In the genomic region with DNA sequence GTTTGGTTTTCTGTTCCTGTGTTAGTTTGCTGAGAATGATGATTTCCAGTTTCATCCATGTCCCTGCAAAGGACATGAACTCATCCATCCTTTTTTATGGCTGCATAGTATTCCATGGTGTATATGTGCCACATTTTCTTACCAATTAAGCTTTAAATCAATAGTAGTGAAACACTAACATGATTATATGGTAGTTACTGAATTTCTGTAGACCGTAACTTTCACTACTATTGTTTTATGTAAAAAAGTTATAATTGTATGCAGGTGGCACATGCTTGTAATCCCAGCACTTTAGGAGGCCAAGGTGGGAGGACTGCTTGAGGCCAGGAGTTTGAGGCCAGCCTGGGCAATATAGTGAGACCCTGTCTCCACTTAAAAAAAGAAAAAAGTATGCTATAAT, we compare ENCODE assay signal across 7 cellular contexts. TPM values are rescaled to one million over a fixed set of nuclear protein-coding genes. Genes with fewer than 3 reads are reported as not detected.
DNase-seq lines count a peak whose midpoint lies in the region; ATAC-seq, FAIRE-seq and TF ChIP-seq lines count a peak whose summit lies in the region.
"Not testable (repeated sequence)": the region's sequence is repeated elsewhere in the genome, so short reads cannot be mapped to it uniquely, and the experiment has no call there.

No MANE protein-coding gene starts in this region.

- H3K27me3 ChIP-seq in GM12878 (replicated peaks in 1 of 2; ENCODE audit: control insufficient read depth in 2 of 2, insufficient read depth in 2 of 2, low read length in 1 of 2); hepatocyte; naive thymus-derived CD4-positive, alpha-beta T cell (ENCODE audit: control insufficient read depth in 2 of 2, insufficient read depth in 2 of 2, low read length in 2 of 2); stomach: not testable (repeated sequence)

- H3K27me3 Mint-ChIP-seq in WTC11 (ENCODE audit: low read depth); activated T-cell treated with anti-CD3 and anti-CD28 coated beads, Interleukin-2, amount 50 U/mL, for 24 hours; naive thymus-derived CD4-positive, alpha-beta T cell: not testable (repeated sequence)

- not testable (repeated sequence) for ATAC-seq in WTC11; GM12878; naive thymus-derived CD4-positive, alpha-beta T cell

- RAD21 ChIA-PET in GM12878 (lab: Charles Lee; ENCODE audit: unreplicated experiment) = interaction anchor here (1.3 to 10.1 kb wide), 2 partner anchors 19 to 30 kb away, joined by 3 to 97 read pairs; partner anchors contain the start of gene ZBTB24

- not testable (repeated sequence) for H2AFZ ChIP-seq in GM12878 (ENCODE audit: control insufficient read depth, low read depth, low read length); hepatocyte

- not testable (repeated sequence) for TF ChIP-seq CTCF in HEK293 (tag by site-specific recombination; IDR thresholded peaks at IDR 0.05); WTC11 (IDR thresholded peaks at IDR 0.05); GM12878 (IDR thresholded peaks at IDR 0.05 in 2 of 3, conservative IDR thresholded peaks at IDR 0.05 in 1 of 3; ENCODE audit: control insufficient read depth in 2 of 3, extremely low read depth in 1 of 3, insufficient read depth in 1 of 3, low read depth in 3 of 3, low read length in 3 of 3); hepatocyte (IDR thresholded peaks at IDR 0.05; ENCODE audit: poor library complexity); stomach (IDR thresholded peaks at IDR 0.05)

- FAIRE-seq in GM12878 (lab: Jason Lieb, UNC) = not testable (repeated sequence)

- BruUV-seq in GM12878 (replicated peaks; lab: Mats Ljungman, UMichigan) = not testable (repeated sequence)

- not testable (repeated sequence) for H3K4me2 ChIP-seq in GM12878 (ENCODE audit: control insufficient read depth, insufficient read depth); hepatocyte

- not testable (repeated sequence) for H4K20me1 ChIP-seq in GM12878 (ENCODE audit: control insufficient read depth, insufficient read depth); hepatocyte (ENCODE audit: insufficient read depth, poor library complexity, severe bottlenecking)

- TF ChIP-seq RAD21 in GM12878 (IDR thresholded peaks at IDR 0.05; ENCODE audit: insufficient read depth, low read depth, low read length) = not testable (repeated sequence)

- WGBS in GM12878 (ENCODE audit: insufficient coverage, insufficient replicate concordance, low lambda C conversion rate, missing lambda C conversion rate) = 100% methylated on average over 1 of the region's 1 CpG
- 100% methylated on average over 1 of the region's 1 CpG for WGBS in hepatocyte (ENCODE audit: low lambda C conversion rate, missing lambda C conversion rate)
- WGBS in stomach, 5 donors = 94 to 100% (median 96%) methylated on average over 1 of the region's 1 CpG

- not testable (repeated sequence) for H3K9me3 Mint-ChIP-seq in WTC11; activated T-cell treated with anti-CD3 and anti-CD28 coated beads, Interleukin-2, amount 50 U/mL, for 24 hours; naive thymus-derived CD4-positive, alpha-beta T cell

- in situ Hi-C loops in GM12878 (cut with MboI) = not testable (repeated sequence)

- peaks cover 28% of the 10 kb centered on the region for H3K79me2 ChIP-seq in GM12878 (ENCODE audit: control insufficient read depth, insufficient read depth, low read length)
- not testable (repeated sequence) for H3K79me2 ChIP-seq in hepatocyte

- CTCF ChIA-PET in HEK293 (lab: Yijun Ruan, JAX) = interaction anchor here (0.8 to 1.6 kb wide), 2 partner anchors 12 to 24 kb away, joined by 3 to 4 read pairs; no protein-coding TSS in a partner anchor
- CTCF ChIA-PET in WTC11 (lab: Charles Lee); naive thymus-derived CD4-positive, alpha-beta T cell (lab: Charles Lee): not testable (repeated sequence)
- CTCF ChIA-PET in GM12878 (lab: Yijun Ruan, JAX) = interaction anchor here (2.6 to 5.2 kb wide), 2 partner anchors 11 to 20 kb away, joined by 8 to 35 read pairs; partner anchors contain the start of gene ZBTB24

- not testable (repeated sequence) for H3K9me3 ChIP-seq in HEK293 (ENCODE audit: control insufficient read depth, insufficient read depth, low read depth, low read length); GM12878 (replicated peaks; ENCODE audit: control insufficient read depth, insufficient read depth, low read length); hepatocyte (ENCODE audit: low read depth); naive thymus-derived CD4-positive, alpha-beta T cell (ENCODE audit: control insufficient read depth in 2 of 3, low read length in 3 of 3); stomach

- H3K36me3 ChIP-seq in HEK293 (ENCODE audit: control insufficient read depth in 2 of 2, insufficient read depth in 1 of 2, low read length in 2 of 2) (peaks cover 34 to 56% of the 10 kb centered on the region in 2 experiments), GM12878 (ENCODE audit: control insufficient read depth in 2 of 2, insufficient read depth in 2 of 2, low read length in 1 of 2) (peaks cover 5 to 27% of the 10 kb centered on the region in 2 experiments), stomach (peaks cover 17 to 43% (median 33%) of the 10 kb centered on the region in 4 donors)
- not testable (repeated sequence) for H3K36me3 ChIP-seq in hepatocyte (replicated peaks; ENCODE audit: insufficient read depth, low read depth)
- peaks cover 0 to 32% (median 5%) of the 10 kb centered on the region in 3 experiments for H3K36me3 ChIP-seq in naive thymus-derived CD4-positive, alpha-beta T cell (ENCODE audit: control insufficient read depth in 2 of 3, insufficient read depth in 3 of 3, low read length in 3 of 3)

- H3K9ac ChIP-seq in GM12878 (ENCODE audit: control insufficient read depth, insufficient read depth, low read length) = not testable (repeated sequence)

- not testable (repeated sequence) for H3K27ac Mint-ChIP-seq in WTC11
- peak overlapping the region; percentile 47 for H3K27ac Mint-ChIP-seq in activated T-cell treated with anti-CD3 and anti-CD28 coated beads, Interleukin-2, amount 50 U/mL, for 24 hours
- peak overlapping the region in 7 of 9 donors; percentile 21 to 80 (median 46) for H3K27ac Mint-ChIP-seq in naive thymus-derived CD4-positive, alpha-beta T cell

- DNase-seq in WTC11 (ENCODE audit: low spot score); activated T-cell treated with anti-CD3 and anti-CD28 coated beads, Interleukin-2, amount 50 U/mL, for 24 hours; GM12878 (ENCODE audit: low read depth, low spot score); hepatocyte (ENCODE audit: low spot score); naive thymus-derived CD4-positive, alpha-beta T cell; stomach: not testable (repeated sequence)

- SMC1A ChIA-PET in GM12878 (lab: Charles Lee; ENCODE audit: uncharacterized antibody, unreplicated experiment) = interaction anchor here (2.7 to 10.1 kb wide), 2 partner anchors 11 to 18 kb away, joined by 10 to 148 read pairs; partner anchors contain the start of gene ZBTB24

- H3K4me3 Mint-ChIP-seq in WTC11; activated T-cell treated with anti-CD3 and anti-CD28 coated beads, Interleukin-2, amount 50 U/mL, for 24 hours; naive thymus-derived CD4-positive, alpha-beta T cell: not testable (repeated sequence)

- intact Hi-C loops in GM12878 (cut with micrococcal nuclease; ENCODE audit: unreplicated experiment); naive thymus-derived CD4-positive, alpha-beta T cell (cut with micrococcal nuclease); stomach (cut with DNase I; ENCODE audit: low total_unique reads): not testable (repeated sequence)

- H3K27ac ChIP-seq in HEK293 (ENCODE audit: extremely low read depth, low read depth, low read length); GM12878 (ENCODE audit: control insufficient read depth, insufficient read depth); naive thymus-derived CD4-positive, alpha-beta T cell (ENCODE audit: low read depth, low read length): not testable (repeated sequence)
- H3K27ac ChIP-seq in hepatocyte (peak overlapping the region; percentile 18), stomach (peak overlapping the region in 4 of 5 donors; percentile 12 to 88 (median 32))

- POLR2A ChIA-PET in HEK293 (lab: Yijun Ruan, JAX); WTC11 (lab: Charles Lee): not testable (repeated sequence)
- POLR2A ChIA-PET in GM12878 (lab: Charles Lee) = interaction anchor here (1.1 to 13.1 kb wide), 2 partner anchors 19 to 21 kb away, joined by 4 to 132 read pairs; partner anchors contain the start of gene ZBTB24
- POLR2A ChIA-PET in naive thymus-derived CD4-positive, alpha-beta T cell (lab: Charles Lee) = interaction anchor here (1.0 to 1.3 kb wide), 2 partner anchors 15 to 719 kb away, joined by 3 read pairs; partner anchors contain the start of genes CDC40 and WASF1

- not testable (repeated sequence) for TF ChIP-seq EP300 in GM12878 (IDR thresholded peaks at IDR 0.05; ENCODE audit: borderline replicate concordance in 1 of 2, control insufficient read depth in 1 of 2, low read depth in 2 of 2, low read length in 2 of 2); stomach (IDR thresholded peaks at IDR 0.05)

- TF ChIP-seq POLR2A in GM12878 (IDR thresholded peaks at IDR 0.05; ENCODE audit: low read depth, low read length); stomach (IDR thresholded peaks at IDR 0.05): not testable (repeated sequence)

- not testable (repeated sequence) for H3K4me1 ChIP-seq in HEK293 (ENCODE audit: control insufficient read depth, insufficient read depth, low read length); hepatocyte (ENCODE audit: insufficient read depth)
- H3K4me1 ChIP-seq in GM12878 (ENCODE audit: control insufficient read depth, insufficient read depth, low read length) (peaks cover 38% of the 10 kb centered on the region), stomach (peaks cover 30 to 57% (median 32%) of the 10 kb centered on the region in 4 donors)
- H3K4me1 ChIP-seq in naive thymus-derived CD4-positive, alpha-beta T cell (ENCODE audit: control insufficient read depth in 2 of 2, insufficient read depth in 2 of 2, low read length in 2 of 2) = peaks cover 27 to 28% of the 10 kb centered on the region in 2 donors

- H3K4me3 ChIP-seq in HEK293 (ENCODE audit: low read depth, low read length); GM12878; hepatocyte; naive thymus-derived CD4-positive, alpha-beta T cell (ENCODE audit: low read length); stomach: not testable (repeated sequence)

- H3K36me3 Mint-ChIP-seq in WTC11 = peaks cover 48% of the 10 kb centered on the region
- peaks cover 75% of the 10 kb centered on the region for H3K36me3 Mint-ChIP-seq in activated T-cell treated with anti-CD3 and anti-CD28 coated beads, Interleukin-2, amount 50 U/mL, for 24 hours (ENCODE audit: low read depth)
- H3K36me3 Mint-ChIP-seq in naive thymus-derived CD4-positive, alpha-beta T cell = peaks cover 12 to 35% (median 27%) of the 10 kb centered on the region in 5 donors

- not testable (repeated sequence) for H3K9me2 ChIP-seq in hepatocyte (replicated peaks; ENCODE audit: insufficient read depth)

- H3K4me1 Mint-ChIP-seq in WTC11 = peaks cover 29% of the 10 kb centered on the region
- peaks cover 76% of the 10 kb centered on the region for H3K4me1 Mint-ChIP-seq in activated T-cell treated with anti-CD3 and anti-CD28 coated beads, Interleukin-2, amount 50 U/mL, for 24 hours (ENCODE audit: low read depth)
- peaks cover 18 to 72% (median 67%) of the 10 kb centered on the region in 7 donors for H3K4me1 Mint-ChIP-seq in naive thymus-derived CD4-positive, alpha-beta T cell

RNA-seq across cellular contexts. Expression of gene MICAL1, which starts 5.6 kb away (rescaled TPM):
- total RNA-seq in WTC11 (2021) = 51.6 to 57.4 TPM (median 52.2 TPM) in 3 replicates
- total RNA-seq in GM12878 (2013; cell fraction: nucleolus; rRNA removed) = 203 and 235 TPM in 2 replicates
- total RNA-seq in GM12878 (2014; rRNA removed) = 46.9 and 48.6 TPM in 2 replicates
- 25.6 and 27.0 TPM in 2 replicates for total RNA-seq in GM12878 (2014; rRNA removed; fragmentation: Illumina TruSeq; extraction: Trizol)
- 59.8 and 62.8 TPM in 2 replicates for total RNA-seq in GM12878 (2021)
- polyA plus RNA-seq in GM12878 (2011; ENCODE audit: low read depth) = 24.9 TPM
- 42.3 and 61.9 TPM in 2 replicates for polyA plus RNA-seq in GM12878 (2011; rRNA removed)
- polyA plus RNA-seq in GM12878 (2011; cell fraction: cytosol; rRNA removed) = 48.3 and 66.9 TPM in 2 replicates
- 740 and 754 TPM in 2 replicates for polyA plus RNA-seq in GM12878 (2011; cell fraction: nucleus; rRNA removed)
- 50.6 and 61.2 TPM in 2 replicates for polyA plus RNA-seq in GM12878 (2012)
- 27.6 and 38.0 TPM in 2 replicates for polyA plus RNA-seq in GM12878 (2014; fragmentation: Illumina TruSeq; extraction: Trizol)
- 1 to 10 TPM in 1 of 2 experiments, under 1 TPM in 1; 0.32 to 1.3 TPM for polyA plus RNA-seq in GM12878 (2014; fragmentation: Nextera tagmentation; extraction: Ambion mirVana)
- polyA plus RNA-seq in GM12878 (2014; rRNA removed) = 71.6 and 75.5 TPM in 2 replicates
- 10 to 100 TPM; 44.2 to 46.4 TPM for polyA plus RNA-seq in GM12878 (2016; fragmentation: Nextera tagmentation; extraction: Ambion mirVana)
- 32.8 and 51.6 TPM in 2 replicates for polyA minus RNA-seq in GM12878 (2011; rRNA and poly(A)+ RNA removed)
- polyA minus RNA-seq in GM12878 (2011; cell fraction: cytosol; rRNA and poly(A)+ RNA removed) = 22.6 and 22.9 TPM in 2 replicates
- polyA minus RNA-seq in GM12878 (2011; cell fraction: nucleus; rRNA and poly(A)+ RNA removed) = 82.2 and 98.7 TPM in 2 replicates
- 38.2 and 46.5 TPM in 2 replicates for total RNA-seq in hepatocyte
- polyA plus RNA-seq in hepatocyte = 51.2 and 52.7 TPM in 2 replicates
- 100 to 1,000 TPM in 2 of 5 experiments, 10 to 100 TPM in 3; 61.4 to 125 (median 78.7) TPM for total RNA-seq in naive thymus-derived CD4-positive, alpha-beta T cell
- 10 to 100 TPM; 18.3 to 22.6 TPM for polyA plus RNA-seq in naive thymus-derived CD4-positive, alpha-beta T cell
- 100 to 1,000 TPM in 3 of 5 donors, 10 to 100 TPM in 2; 13.8 to 205 (median 101) TPM for total RNA-seq in stomach
- 10 to 100 TPM; 15.8 to 18.5 (median 15.8) TPM for polyA plus RNA-seq in stomach

RNA-seq across cellular contexts. Expression of gene SMPD2, which starts 20.7 kb away (rescaled TPM):
- total RNA-seq in WTC11 (2021) (11.2 to 13.1 TPM (median 12.2 TPM) in 3 replicates), GM12878 (2014; rRNA removed) (13.8 and 15.4 TPM in 2 replicates), GM12878 (2014; rRNA removed; fragmentation: Illumina TruSeq; extraction: Trizol) (8.1 and 9.7 TPM in 2 replicates), GM12878 (2021) (12.3 and 13.0 TPM in 2 replicates), hepatocyte (9.3 and 15.3 TPM in 2 replicates), stomach (10 to 100 TPM; 10.7 to 80.5 (median 17.2) TPM)
- total RNA-seq in GM12878 (2013; cell fraction: nucleolus; rRNA removed) = 31.5 and 32.2 TPM in 2 replicates
- 3.3 TPM for polyA plus RNA-seq in GM12878 (2011; ENCODE audit: low read depth)
- polyA plus RNA-seq in GM12878 (2011; rRNA removed) (6.4 and 9.0 TPM in 2 replicates), GM12878 (2014; fragmentation: Illumina TruSeq; extraction: Trizol) (10.4 and 13.4 TPM in 2 replicates), GM12878 (2014; fragmentation: Nextera tagmentation; extraction: Ambion mirVana) (under 1 TPM; 0.06 to 0.73 TPM), GM12878 (2014; rRNA removed) (13.2 and 15.3 TPM in 2 replicates), GM12878 (2016; fragmentation: Nextera tagmentation; extraction: Ambion mirVana) (1 to 10 TPM; 9.6 to 9.8 TPM), hepatocyte (19.2 and 25.1 TPM in 2 replicates), stomach (10 to 100 TPM; 14.0 to 21.8 (median 17.6) TPM)
- polyA plus RNA-seq in GM12878 (2011; cell fraction: cytosol; rRNA removed) = 8.1 and 11.7 TPM in 2 replicates
- polyA plus RNA-seq in GM12878 (2011; cell fraction: nucleus; rRNA removed) = 26.4 and 36.8 TPM in 2 replicates
- 5.8 and 8.2 TPM in 2 replicates for polyA plus RNA-seq in GM12878 (2012)
- 27.6 TPM in 2 replicates for polyA minus RNA-seq in GM12878 (2011; rRNA and poly(A)+ RNA removed)
- 5.4 and 5.5 TPM in 2 replicates for polyA minus RNA-seq in GM12878 (2011; cell fraction: cytosol; rRNA and poly(A)+ RNA removed)
- polyA minus RNA-seq in GM12878 (2011; cell fraction: nucleus; rRNA and poly(A)+ RNA removed) = 41.6 and 46.8 TPM in 2 replicates
- 10 to 100 TPM; 16.9 to 33.7 (median 19.6) TPM for total RNA-seq in naive thymus-derived CD4-positive, alpha-beta T cell
- polyA plus RNA-seq in naive thymus-derived CD4-positive, alpha-beta T cell = 1 to 10 TPM; 5.7 to 9.5 TPM

RNA-seq across cellular contexts. Expression of gene PPIL6, which starts 20.8 kb away (rescaled TPM):
- total RNA-seq in WTC11 (2021) (0.61 to 0.76 TPM (median 0.69 TPM) in 3 replicates), GM12878 (2014; rRNA removed) (0.11 TPM in 1 of 2 replicates, not detected in the other), GM12878 (2014; rRNA removed; fragmentation: Illumina TruSeq; extraction: Trizol) (not detected in 2 replicates), GM12878 (2021) (0.37 TPM in 1 of 2 replicates, not detected in the other), hepatocyte (2.2 and 2.6 TPM in 2 replicates), stomach (1 to 10 TPM in 3 of 5 donors, not detected in 2; 1.4 to 8.6 (median 3.2) TPM)
- total RNA-seq in GM12878 (2013; cell fraction: nucleolus; rRNA removed) = 0.15 and 0.91 TPM in 2 replicates
- polyA plus RNA-seq in GM12878 (2011; ENCODE audit: low read depth) = not detected
- polyA plus RNA-seq in GM12878 (2011; rRNA removed) (not detected in 2 replicates), GM12878 (2014; fragmentation: Illumina TruSeq; extraction: Trizol) (0.01 TPM in 1 of 2 replicates, not detected in the other), GM12878 (2014; fragmentation: Nextera tagmentation; extraction: Ambion mirVana) (not detected), GM12878 (2014; rRNA removed) (0.12 TPM in 1 of 2 replicates, not detected in the other), GM12878 (2016; fragmentation: Nextera tagmentation; extraction: Ambion mirVana) (under 1 TPM; 0.17 to 0.26 TPM), hepatocyte (2.9 and 3.8 TPM in 2 replicates), stomach (1 to 10 TPM; 1.0 to 4.0 (median 2.7) TPM)
- not detected in 2 replicates for polyA plus RNA-seq in GM12878 (2011; cell fraction: cytosol; rRNA removed)
- not detected in 2 replicates for polyA plus RNA-seq in GM12878 (2011; cell fraction: nucleus; rRNA removed)
- 0.09 and 0.13 TPM in 2 replicates for polyA plus RNA-seq in GM12878 (2012)
- not detected in 2 replicates for polyA minus RNA-seq in GM12878 (2011; rRNA and poly(A)+ RNA removed)
- polyA minus RNA-seq in GM12878 (2011; cell fraction: cytosol; rRNA and poly(A)+ RNA removed) = not detected in 2 replicates
- polyA minus RNA-seq in GM12878 (2011; cell fraction: nucleus; rRNA and poly(A)+ RNA removed) = 0.12 TPM in 1 of 2 replicates, not detected in the other
- total RNA-seq in naive thymus-derived CD4-positive, alpha-beta T cell = 1 to 10 TPM in 1 of 5 experiments, under 1 TPM in 3, not detected in 1; 0.13 to 1.9 (median 0.40) TPM
- under 1 TPM; 0.44 to 0.71 TPM for polyA plus RNA-seq in naive thymus-derived CD4-positive, alpha-beta T cell

RNA-seq across cellular contexts. Expression of gene ZBTB24, which starts 21.8 kb away (rescaled TPM):
- 13.7 to 14.7 TPM (median 14.6 TPM) in 3 replicates for total RNA-seq in WTC11 (2021)
- 23.8 and 24.7 TPM in 2 replicates for total RNA-seq in GM12878 (2013; cell fraction: nucleolus; rRNA removed)
- total RNA-seq in GM12878 (2014; rRNA removed) = 14.7 and 17.9 TPM in 2 replicates
- 17.7 and 17.8 TPM in 2 replicates for total RNA-seq in GM12878 (2014; rRNA removed; fragmentation: Illumina TruSeq; extraction: Trizol)
- 11.9 and 12.4 TPM in 2 replicates for total RNA-seq in GM12878 (2021)
- polyA plus RNA-seq in GM12878 (2011; ENCODE audit: low read depth) = 4.5 TPM
- polyA plus RNA-seq in GM12878 (2011; rRNA removed) = 7.3 and 7.8 TPM in 2 replicates
- polyA plus RNA-seq in GM12878 (2011; cell fraction: cytosol; rRNA removed) = 4.8 and 5.3 TPM in 2 replicates
- 6.2 and 6.4 TPM in 2 replicates for polyA plus RNA-seq in GM12878 (2011; cell fraction: nucleus; rRNA removed)
- 5.6 and 6.4 TPM in 2 replicates for polyA plus RNA-seq in GM12878 (2012)
- polyA plus RNA-seq in GM12878 (2014; fragmentation: Illumina TruSeq; extraction: Trizol) = 12.1 and 13.3 TPM in 2 replicates
- polyA plus RNA-seq in GM12878 (2014; fragmentation: Nextera tagmentation; extraction: Ambion mirVana) = 1 to 10 TPM; 2.9 to 3.0 TPM
- polyA plus RNA-seq in GM12878 (2014; rRNA removed) = 7.4 and 7.6 TPM in 2 replicates
- 1 to 10 TPM; 8.1 to 9.0 TPM for polyA plus RNA-seq in GM12878 (2016; fragmentation: Nextera tagmentation; extraction: Ambion mirVana)
- 8.6 and 9.3 TPM in 2 replicates for polyA minus RNA-seq in GM12878 (2011; rRNA and poly(A)+ RNA removed)
- polyA minus RNA-seq in GM12878 (2011; cell fraction: cytosol; rRNA and poly(A)+ RNA removed) = 4.5 and 4.8 TPM in 2 replicates
- polyA minus RNA-seq in GM12878 (2011; cell fraction: nucleus; rRNA and poly(A)+ RNA removed) = 4.8 and 7.1 TPM in 2 replicates
- total RNA-seq in hepatocyte = 6.7 and 6.9 TPM in 2 replicates
- polyA plus RNA-seq in hepatocyte = 2.5 and 3.8 TPM in 2 replicates
- total RNA-seq in naive thymus-derived CD4-positive, alpha-beta T cell = 10 to 100 TPM; 10.2 to 26.6 (median 23.4) TPM
- 1 to 10 TPM; 6.9 to 9.0 TPM for polyA plus RNA-seq in naive thymus-derived CD4-positive, alpha-beta T cell
- 1 to 10 TPM; 1.4 to 9.3 (median 6.8) TPM for total RNA-seq in stomach
- 1 to 10 TPM; 2.3 to 3.2 (median 2.6) TPM for polyA plus RNA-seq in stomach
